Comparison of ENCODE assay signal across 25 cellular contexts in the genomic region with DNA sequence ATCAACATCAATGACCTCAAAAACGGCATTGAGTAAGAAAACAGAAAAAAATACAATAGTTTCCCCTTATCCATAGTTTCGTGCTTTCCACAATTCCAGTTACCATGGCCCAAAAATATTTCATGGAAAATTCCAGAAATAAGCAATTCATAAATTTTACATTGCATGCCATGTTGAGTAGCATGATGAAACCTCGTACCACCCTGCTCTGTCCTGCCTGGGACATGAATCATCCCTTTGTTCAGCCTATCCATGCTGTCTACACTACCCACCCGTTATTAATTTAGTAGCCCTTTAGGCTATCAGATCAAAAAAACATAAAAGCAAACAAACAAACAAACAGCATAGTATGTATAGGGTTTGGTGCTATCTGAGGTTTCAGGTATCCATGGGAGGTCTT.
"Had no signal": no experiment of that assay in that cellular context is flagged by ENCODE, and none has a peak within 500 bp of the region (broad histone marks: within the 10 kb centered on the region; RNA-seq: fewer than 3 reads in every experiment).

No MANE protein-coding gene starts in this region.

- H3K27ac ChIP-seq: body of pancreas, cardiac muscle cell, colonic mucosa, dorsolateral prefrontal cortex, foreskin keratinocyte, left ventricle myocardium inferior, spleen, suprapubic skin, tibial artery, WERI-Rb-1 had no signal

- H3K4me3 ChIP-seq: body of pancreas, cardiac muscle cell, colonic mucosa, dorsolateral prefrontal cortex, left ventricle myocardium inferior, lung, spleen, suprapubic skin, tibial artery had no signal

- H3K4me1 ChIP-seq: body of pancreas, colonic mucosa, spleen, tibial artery had no signal

- ATAC-seq: activated CD4-positive, CD25-positive, alpha-beta regulatory T cell treated with anti-CD3 and anti-CD28 coated beads, Interleukin-2, amount 50 U/mL, for 24 hours; activated naive CD8-positive, alpha-beta T cell treated with anti-CD3 and anti-CD28 coated beads, Interleukin-2, amount 50 U/mL, for 24 hours; body of pancreas; foreskin keratinocyte; right cardiac atrium had no signal

- H3K27me3 ChIP-seq: body of pancreas, cardiac muscle cell, colonic mucosa, dorsolateral prefrontal cortex, foreskin keratinocyte, spleen, suprapubic skin, tibial artery had no signal

- H3K36me3 ChIP-seq: cardiac muscle cell, colonic mucosa, left ventricle myocardium inferior, spleen, suprapubic skin, tibial artery, WERI-Rb-1 had no signal

- H3K9me3 ChIP-seq: colonic mucosa, suprapubic skin had no signal

- DNase-seq: activated CD4-positive, alpha-beta memory T cell treated with anti-CD3 and anti-CD28 coated beads, Interleukin-2, amount 10 ng/mL, durations not matched to agents 7 days and 5 days; activated CD4-positive, alpha-beta T cell treated with anti-CD3 and anti-CD28 coated beads, Interleukin-2, amount 10 ng/mL, durations not matched to agents 7 days and 5 days; activated CD8-positive, alpha-beta memory T cell treated with anti-CD3 and anti-CD28 coated beads, Interleukin-2, amount 50 U/mL, for 48 hours; activated gamma-delta T cell; activated naive CD8-positive, alpha-beta T cell treated with anti-CD3 and anti-CD28 coated beads, Interleukin-2, amount 50 U/mL, for 24 hours; activated T-cell treated with anti-CD3 and anti-CD28 coated beads, Interleukin-2, amount 50 U/mL, for 24 hours; aorta; body of pancreas; cerebellar nuclear complex; colonic mucosa; dorsolateral prefrontal cortex; effector memory CD4-positive, alpha-beta T cell; foreskin keratinocyte; islet precursor cell; left ventricle myocardium inferior; posterior cingulate gyrus; right cardiac atrium; spleen; stimulated activated naive CD4-positive, alpha-beta T cell; tibial artery; WERI-Rb-1 had no signal
